Comparison of ENCODE assay signal across 8 cellular contexts in genomic region chrX:3962511-3963350, GRCh38.
DNase-seq lines count a peak whose midpoint lies in the region; ATAC-seq and TF ChIP-seq lines count a peak whose summit lies in the region.

No MANE protein-coding gene starts in this region.

- intact Hi-C loops in CD14-positive monocyte (cut with micrococcal nuclease) = no loop called here

- peak; percentile 47 for ATAC-seq in GM18517 (IDR thresholded peaks at IDR 0.05; ENCODE audit: unreplicated experiment)
- no peak for ATAC-seq in GM19467 (IDR thresholded peaks at IDR 0.05; ENCODE audit: unreplicated experiment)
- no peak for ATAC-seq in GM19463 (IDR thresholded peaks at IDR 0.05; ENCODE audit: unreplicated experiment)

- DNase-seq in CD14-positive monocyte (ENCODE audit: low spot score) (no peak), NCI-H2227 treated with DMSO at 0.1 percent for 48 hours (lab: John Stamatoyannopoulos, UW) (peak; percentile 37), neural progenitor cell (ENCODE audit: low spot score) (peak; percentile 68)
- no peak for DNase-seq in effector CD8-positive, alpha-beta T cell (lab: John Stamatoyannopoulos, UW)

- H3K36me3 ChIP-seq in endocrine pancreas (ENCODE audit: control insufficient read depth, insufficient read depth, low read length) (no peaks in the 10 kb centered on the region), neural progenitor cell (no peaks in the 10 kb centered on the region)

- H3K4me1 ChIP-seq in endocrine pancreas (ENCODE audit: control insufficient read depth, insufficient read depth, low read length) = no peaks in the 10 kb centered on the region
- H3K4me1 ChIP-seq in neural progenitor cell = peaks cover 12% of the 10 kb centered on the region

- H3K4me3 ChIP-seq in endocrine pancreas (ENCODE audit: control insufficient read depth, insufficient read depth, low read length) = peak overlapping the region; percentile 17
- peak overlapping the region; percentile 42 for H3K4me3 ChIP-seq in neural progenitor cell

- H3K9me3 ChIP-seq in endocrine pancreas (ENCODE audit: control insufficient read depth, low read length) (no peaks in the 10 kb centered on the region), neural progenitor cell (ENCODE audit: low read depth) (no peaks in the 10 kb centered on the region)

- H3K27me3 Mint-ChIP-seq in CD14-positive monocyte (ENCODE audit: low read depth in 3 of 3) (peaks cover 2 to 14% (median 8%) of the 10 kb centered on the region in 3 donors), neural progenitor cell (ENCODE audit: insufficient read depth, low read depth) (no peaks in the 10 kb centered on the region)

- H3K36me3 Mint-ChIP-seq in CD14-positive monocyte (no peaks in the 10 kb centered on the region), neural progenitor cell (no peaks in the 10 kb centered on the region)

- no peaks in the 10 kb centered on the region for H4K20me1 ChIP-seq in neural progenitor cell (ENCODE audit: low read depth)

- H3K27ac ChIP-seq in neural progenitor cell = peak overlapping the region; percentile 43

- no peak overlapping the region for H3K9ac ChIP-seq in endocrine pancreas (ENCODE audit: control insufficient read depth, insufficient read depth, low read length)
- no peak overlapping the region for H3K9ac ChIP-seq in neural progenitor cell

- peak overlapping the region; percentile 94 for H2AFZ ChIP-seq in neural progenitor cell (replicated peaks)

- H3K9me3 Mint-ChIP-seq in CD14-positive monocyte = peaks cover 0 to 3% (median 0%) of the 10 kb centered on the region in 7 donors
- H3K9me3 Mint-ChIP-seq in neural progenitor cell = peaks cover 10% of the 10 kb centered on the region

- TF ChIP-seq CTCF in CD14-positive monocyte (IDR thresholded peaks at IDR 0.05) (peak; percentile 52), neural progenitor cell (IDR thresholded peaks at IDR 0.05) (peak; percentile 83)

- peak overlapping the region; percentile 73 for H3K4me2 ChIP-seq in neural progenitor cell

- H3F3A ChIP-seq in neural progenitor cell (ENCODE audit: low read depth) = peaks cover 17% of the 10 kb centered on the region

- H3K27ac Mint-ChIP-seq in CD14-positive monocyte (no peak overlapping the region), neural progenitor cell (peak overlapping the region; percentile 3)

- peaks cover 5% of the 10 kb centered on the region for H3K4me1 Mint-ChIP-seq in CD14-positive monocyte
- peaks cover 13% of the 10 kb centered on the region for H3K4me1 Mint-ChIP-seq in neural progenitor cell

- H3K27me3 ChIP-seq in endocrine pancreas (ENCODE audit: control insufficient read depth, insufficient read depth, low read length) (no peaks in the 10 kb centered on the region), neural progenitor cell (no peaks in the 10 kb centered on the region)

- H3K4me3 Mint-ChIP-seq in CD14-positive monocyte = no peak overlapping the region
- H3K4me3 Mint-ChIP-seq in neural progenitor cell = peak overlapping the region; percentile 56

- H3K79me2 ChIP-seq in neural progenitor cell (ENCODE audit: low read depth) = no peaks in the 10 kb centered on the region

Comparison
In these comparisons a context has a peak if more than half of its experiments do, and no peak if none do; other contexts are left out.
1. DNase-seq: peak in NCI-H2227 treated with DMSO at 0.1 percent for 48 hours (single experiment) and neural progenitor cell (single experiment); none in CD14-positive monocyte (single experiment) and effector CD8-positive, alpha-beta T cell (single experiment).